In genomic region chr3:4988815-4989648, GRCh38 we compare ENCODE assay signal across 9 cellular contexts. TPM values are rescaled to one million over a fixed set of nuclear protein-coding genes. Genes with fewer than 3 reads are reported as not detected.
DNase-seq lines count a peak whose midpoint lies in the region; ATAC-seq and TF ChIP-seq lines count a peak whose summit lies in the region.
"Had no signal": no experiment of that assay in that cellular context is flagged by ENCODE, and none has a peak within 500 bp of the region (broad histone marks: within the 10 kb centered on the region; RNA-seq: fewer than 3 reads in every experiment).

No MANE protein-coding gene starts in this region.

- H3K4me2 ChIP-seq in BLaER1, result peak overlapping the region; percentile 41
- H3K4me2 ChIP-seq in Loucy (ENCODE audit: low read depth, low read length, poor library complexity, severe bottlenecking), result no peak overlapping the region
- no peak overlapping the region for H3K4me2 ChIP-seq in neural progenitor cell
- H3K4me2 ChIP-seq: SK-N-SH had no signal

- H4K20me1 ChIP-seq in BLaER1 (peaks cover 20% of the 10 kb centered on the region), Loucy (ENCODE audit: insufficient read depth, low read length, poor library complexity, severe bottlenecking) (peaks cover 5% of the 10 kb centered on the region), neural progenitor cell (ENCODE audit: low read depth) (no peaks in the 10 kb centered on the region)

- H3K9me3 ChIP-seq in BLaER1, result no peaks in the 10 kb centered on the region
- H3K9me3 ChIP-seq in Loucy (ENCODE audit: insufficient read depth, low read depth, low read length), result no peaks in the 10 kb centered on the region
- H3K9me3 ChIP-seq in endodermal cell (ENCODE audit: control insufficient read depth, low read length), result no peaks in the 10 kb centered on the region
- H3K9me3 ChIP-seq in neural progenitor cell (ENCODE audit: low read depth), result no peaks in the 10 kb centered on the region
- H3K9me3 ChIP-seq: SK-N-SH had no signal

- H3K36me3 Mint-ChIP-seq in endodermal cell (ENCODE audit: low read depth) (no peaks in the 10 kb centered on the region), neural progenitor cell (no peaks in the 10 kb centered on the region)

- H3K79me2 ChIP-seq in Loucy (ENCODE audit: insufficient read depth, low read length) (peaks cover 21% of the 10 kb centered on the region; the same call in 1 of the 2 replicates), neural progenitor cell (ENCODE audit: low read depth) (no peaks in the 10 kb centered on the region)

- H2AFZ ChIP-seq in Loucy (ENCODE audit: low read length) (peak overlapping the region; percentile 46; the same call in 1 of the 2 replicates), neural progenitor cell (replicated peaks) (no peak overlapping the region)

- no peak for ATAC-seq in GM19328 (IDR thresholded peaks at IDR 0.05; ENCODE audit: unreplicated experiment)

- H3K27me3 ChIP-seq in BLaER1 (peaks cover 12% of the 10 kb centered on the region; the same call in 1 of the 2 replicates), Loucy (ENCODE audit: insufficient read depth, low read length, poor library complexity, severe bottlenecking) (no peaks in the 10 kb centered on the region), endodermal cell (ENCODE audit: control insufficient read depth, insufficient read depth, low read length, poor library complexity, severe bottlenecking) (no peaks in the 10 kb centered on the region), neural progenitor cell (peaks cover 38% of the 10 kb centered on the region)

- H3K27me3 Mint-ChIP-seq in endodermal cell (ENCODE audit: insufficient read depth) (peaks cover 13% of the 10 kb centered on the region), neural progenitor cell (ENCODE audit: insufficient read depth, low read depth) (peaks cover 5% of the 10 kb centered on the region)

- 82 to 86% methylated on average over 6 to 14 of the region's 14 CpGs for WGBS in endodermal cell (ENCODE audit: insufficient coverage in 1 of 2, insufficient read length in 1 of 2), 2 experiments

- H3K9me3 Mint-ChIP-seq in endodermal cell (no peaks in the 10 kb centered on the region), neural progenitor cell (no peaks in the 10 kb centered on the region)

- H3K27ac ChIP-seq in BLaER1, result no peak overlapping the region
- no peak overlapping the region for H3K27ac ChIP-seq in endodermal cell (ENCODE audit: low read depth, low read length)
- no peak overlapping the region for H3K27ac ChIP-seq in neural progenitor cell

- H3K9me2 ChIP-seq in Loucy (replicated peaks; ENCODE audit: low read depth, low read length), result no peaks in the 10 kb centered on the region
- H3K9me2 ChIP-seq: SK-N-SH had no signal

- no peak overlapping the region for H3K4me3 ChIP-seq in BLaER1
- H3K4me3 ChIP-seq in Loucy (ENCODE audit: low read length, poor library complexity, severe bottlenecking), result no peak overlapping the region
- no peak overlapping the region for H3K4me3 ChIP-seq in endodermal cell (ENCODE audit: low read length)
- no peak overlapping the region for H3K4me3 ChIP-seq in neural progenitor cell

- peaks cover 6% of the 10 kb centered on the region; the same call in 1 of the 2 replicates for H3F3A ChIP-seq in Loucy (ENCODE audit: low read depth)
- peaks cover 25% of the 10 kb centered on the region for H3F3A ChIP-seq in neural progenitor cell (ENCODE audit: low read depth)

- H3K9ac ChIP-seq in BLaER1, result no peak overlapping the region
- no peak overlapping the region for H3K9ac ChIP-seq in Loucy (ENCODE audit: low read depth, low read length, poor library complexity, severe bottlenecking)
- H3K9ac ChIP-seq in endodermal cell (ENCODE audit: extremely low read depth, low read length, poor library complexity, severe bottlenecking), result no peak overlapping the region
- no peak overlapping the region for H3K9ac ChIP-seq in neural progenitor cell
- H3K9ac ChIP-seq: SK-N-SH had no signal

- no peak overlapping the region for H3K27ac Mint-ChIP-seq in endodermal cell
- H3K27ac Mint-ChIP-seq in neural progenitor cell, result peak overlapping the region; percentile 42

- peaks cover 61% of the 10 kb centered on the region for H3K4me1 ChIP-seq in BLaER1
- H3K4me1 ChIP-seq in Loucy (ENCODE audit: insufficient read depth, low read length, poor library complexity, severe bottlenecking), result peaks cover 40% of the 10 kb centered on the region
- peaks cover 6% of the 10 kb centered on the region for H3K4me1 ChIP-seq in endodermal cell (ENCODE audit: control insufficient read depth, insufficient read depth, low read length)
- peaks cover 5% of the 10 kb centered on the region for H3K4me1 ChIP-seq in neural progenitor cell

- DNase-seq in endodermal cell (peak; percentile 72), neural progenitor cell (ENCODE audit: low spot score) (no peak), glomerular visceral epithelial cell (ENCODE audit: extremely low spot score) (no peak), NCI-H748 (lab: John Stamatoyannopoulos, UW; ENCODE audit: unreplicated experiment) (no peak), DMS153 treated with DMSO at 0.1 percent for 48 hours (lab: John Stamatoyannopoulos, UW; ENCODE audit: unreplicated experiment) (no peak)
- DNase-seq: SK-N-SH had no signal

- TF ChIP-seq CTCF in Loucy (conservative IDR thresholded peaks at IDR 0.05; ENCODE audit: low read length), result no peak
- no peak for TF ChIP-seq CTCF in endodermal cell (conservative IDR thresholded peaks at IDR 0.05)
- no peak for TF ChIP-seq CTCF in neural progenitor cell (IDR thresholded peaks at IDR 0.05)

- H3K36me3 ChIP-seq in BLaER1 (no peaks in the 10 kb centered on the region), Loucy (ENCODE audit: insufficient read depth, low read length) (no peaks in the 10 kb centered on the region; the same call in 1 of the 2 replicates), endodermal cell (ENCODE audit: control insufficient read depth, insufficient read depth, low read length) (peaks cover 5% of the 10 kb centered on the region), neural progenitor cell (no peaks in the 10 kb centered on the region)

- H3K4me3 Mint-ChIP-seq in endodermal cell, result no peak overlapping the region
- H3K4me3 Mint-ChIP-seq in neural progenitor cell, result no peak overlapping the region

- H3K4me1 Mint-ChIP-seq in endodermal cell (peaks cover 13% of the 10 kb centered on the region), neural progenitor cell (peaks cover 28% of the 10 kb centered on the region)

RNA-seq across cellular contexts. Expression of gene BHLHE40, which starts 9.8 kb away (rescaled TPM):
- total RNA-seq in endodermal cell, result 1 to 10 TPM; 2.6 to 2.9 TPM
- 8.3 TPM for polyA plus RNA-seq in endodermal cell (2013, experiment 1 of 2)
- polyA plus RNA-seq in endodermal cell (2013, experiment 2 of 2), result 14.0 TPM
- total RNA-seq in neural progenitor cell (ENCODE audit: low replicate concordance), result 0.34 and 0.50 TPM in 2 replicates
